In genomic region chr13:99307247-99307646, GRCh38 we compare ENCODE assay signal across 8 cellular contexts. TPM values are rescaled to one million over a fixed set of nuclear protein-coding genes. Genes with fewer than 3 reads are reported as not detected.
DNase-seq lines count a peak whose midpoint lies in the region; ATAC-seq and TF ChIP-seq lines count a peak whose summit lies in the region.

GPR183 (minus strand) TSS chr13:99307399; CDS start chr13:99296145, 11,254 bp downstream.

- ATAC-seq in CD8-positive, alpha-beta T cell, result peak; percentile 83
- ATAC-seq in GM19463 (IDR thresholded peaks at IDR 0.05; ENCODE audit: unreplicated experiment), result peak; percentile 54
- peak; percentile 51 for ATAC-seq in HG03442 (IDR thresholded peaks at IDR 0.05; ENCODE audit: unreplicated experiment)
- peak; percentile 39 to 61 for ATAC-seq in activated naive CD4-positive, alpha-beta T cell treated with anti-CD3 and anti-CD28 coated beads, Interleukin-2, amount 50 U/mL, for 72 hours

- H3K9me3 Mint-ChIP-seq in CD8-positive, alpha-beta T cell, result no peaks in the 10 kb centered on the region
- no peaks in the 10 kb centered on the region for H3K9me3 Mint-ChIP-seq in activated naive CD4-positive, alpha-beta T cell treated with anti-CD3 and anti-CD28 coated beads, Interleukin-2, amount 50 U/mL, for 72 hours

- peak within 1 kb of the TSS; percentile 49 for H3K4me3 ChIP-seq in CD8-positive, alpha-beta T cell (ENCODE audit: low read depth, low read length)
- peak within 1 kb of the TSS in 3 of 4 donors; percentile 3 to 41 (median 35) for H3K4me3 ChIP-seq in tibial nerve

- peak in 1 of 2 donors; percentile 52 for TF ChIP-seq POLR2A in tibial nerve (IDR thresholded peaks at IDR 0.05)

- H3K4me1 ChIP-seq in CD8-positive, alpha-beta T cell (ENCODE audit: insufficient read depth, low read length), result peaks cover 68% of the 10 kb centered on the region
- H3K4me1 ChIP-seq in tibial nerve, result peaks cover 0 to 22% (median 8%) of the 10 kb centered on the region in 4 donors

- WGBS in tibial nerve, 2 donors, result 32 to 43% methylated on average over 4 of the region's 4 CpGs

- POLR2A ChIA-PET in CD8-positive, alpha-beta T cell (lab: Charles Lee), result interaction anchor here (1.0 to 2.8 kb wide), 14 partner anchors 7 to 129 kb away, joined by 3 to 11 read pairs (median 6); no protein-coding TSS in a partner anchor

- H3K27ac Mint-ChIP-seq in CD8-positive, alpha-beta T cell, result peak within 1 kb of the TSS; percentile 89
- peak within 1 kb of the TSS; percentile 91 to 94 for H3K27ac Mint-ChIP-seq in activated naive CD4-positive, alpha-beta T cell treated with anti-CD3 and anti-CD28 coated beads, Interleukin-2, amount 50 U/mL, for 72 hours

- TF ChIP-seq EP300 in tibial nerve (IDR thresholded peaks at IDR 0.05), result peak in 1 of 2 donors; percentile 78

- H3K36me3 Mint-ChIP-seq in CD8-positive, alpha-beta T cell, result peaks cover 58% of the 10 kb centered on the region
- H3K36me3 Mint-ChIP-seq in activated naive CD4-positive, alpha-beta T cell treated with anti-CD3 and anti-CD28 coated beads, Interleukin-2, amount 50 U/mL, for 72 hours, result peaks cover 45 to 54% of the 10 kb centered on the region in 2 donors

- no peak for DNase-seq in CD8-positive, alpha-beta T cell
- no peak for DNase-seq in activated naive CD4-positive, alpha-beta T cell treated with anti-CD3 and anti-CD28 coated beads, Interleukin-2, amount 50 U/mL, for 72 hours (ENCODE audit: low spot score in 2 of 2)
- DNase-seq in left kidney (ENCODE audit: low read depth, low spot score), result peak; percentile 68
- DNase-seq in tibial nerve (ENCODE audit: low spot score in 2 of 2), result no peak
- no peak for DNase-seq in NCI-H2196 (lab: John Stamatoyannopoulos, UW; ENCODE audit: unreplicated experiment)
- no peak for DNase-seq in nucleus accumbens (lab: John Stamatoyannopoulos, UW)

- no peaks in the 10 kb centered on the region for H3K27me3 Mint-ChIP-seq in CD8-positive, alpha-beta T cell (ENCODE audit: low read depth)

- intact Hi-C loops in CD8-positive, alpha-beta T cell (cut with DNase I, micrococcal nuclease), result loop anchor here in 1 of 2 experiments (2.0 to 5.0 kb wide), 4 partner anchors 16 to 80 kb away; no protein-coding TSS in a partner anchor

- peaks cover 82% of the 10 kb centered on the region for H3K4me1 Mint-ChIP-seq in CD8-positive, alpha-beta T cell (ENCODE audit: low read depth)

- no peaks in the 10 kb centered on the region for H3K27me3 ChIP-seq in CD8-positive, alpha-beta T cell (ENCODE audit: insufficient read depth, low read length)
- H3K27me3 ChIP-seq in tibial nerve, result no peaks in the 10 kb centered on the region

- no peak for TF ChIP-seq CTCF in CD8-positive, alpha-beta T cell (IDR thresholded peaks at IDR 0.05)
- TF ChIP-seq CTCF in tibial nerve (IDR thresholded peaks at IDR 0.05), result no peak

- CTCF ChIA-PET in CD8-positive, alpha-beta T cell (lab: Charles Lee), result interaction anchor here (0.8 to 8.3 kb wide), 11 partner anchors 17 to 133 kb away, joined by 3 to 78 read pairs (median 9); no protein-coding TSS in a partner anchor

- peak within 1 kb of the TSS; percentile 93 for H3K4me3 Mint-ChIP-seq in CD8-positive, alpha-beta T cell

- peak within 1 kb of the TSS; percentile 44 for H3K27ac ChIP-seq in CD8-positive, alpha-beta T cell (ENCODE audit: low read depth, low read length)
- H3K27ac ChIP-seq in tibial nerve, result peak within 1 kb of the TSS; percentile 3 to 84 (median 75)

- H3K36me3 ChIP-seq in CD8-positive, alpha-beta T cell (ENCODE audit: insufficient read depth, low read length), result no peaks in the 10 kb centered on the region
- H3K36me3 ChIP-seq in tibial nerve, result no peaks in the 10 kb centered on the region

- H3K9me3 ChIP-seq in CD8-positive, alpha-beta T cell (ENCODE audit: low read length), result no peaks in the 10 kb centered on the region
- H3K9me3 ChIP-seq in tibial nerve, result no peaks in the 10 kb centered on the region

RNA-seq across cellular contexts. Expression of gene GPR183, which starts in this region (rescaled TPM):
- 10 to 100 TPM; 80.2 to 85.5 TPM for total RNA-seq in CD8-positive, alpha-beta T cell
- 10 to 100 TPM; 55.0 to 55.4 TPM for total RNA-seq in activated naive CD4-positive, alpha-beta T cell treated with anti-CD3 and anti-CD28 coated beads, Interleukin-2, amount 50 U/mL, for 72 hours
- 10 to 100 TPM in 3 of 4 donors, 1 to 10 TPM in 1; 6.3 to 20.4 (median 13.1) TPM for total RNA-seq in tibial nerve
